8 cellular contexts compared by ENCODE assay signal in genomic region chr1:159015440-159015909, GRCh38. TPM values are rescaled to one million over a fixed set of nuclear protein-coding genes. Genes with fewer than 3 reads are reported as not detected.
DNase-seq lines count a peak whose midpoint lies in the region; ATAC-seq lines count a peak whose summit lies in the region.

No MANE protein-coding gene starts in this region.

- DNase-seq in RPMI8226 (peak; percentile 95), left cardiac atrium (peak; percentile 71), DMS 273 (lab: John Stamatoyannopoulos, UW; ENCODE audit: unreplicated experiment) (no peak), NCI-H1105 (lab: John Stamatoyannopoulos, UW) (no peak)
- peak; percentile 81 for DNase-seq in activated naive CD4-positive, alpha-beta T cell treated with anti-CD3 and anti-CD28 coated beads, Interleukin-2, amount 10 ng/mL, durations not matched to agents 7 days and 5 days
- peak; percentile 58 to 62 for DNase-seq in stimulated activated CD4-positive, alpha-beta T cell treated with anti-CD3 and anti-CD28 coated beads, Interleukin-15, amount 100 ng/mL, for 48 hours (ENCODE audit: low read depth in 2 of 2)

- H3K27ac Mint-ChIP-seq in activated naive CD4-positive, alpha-beta T cell treated with anti-CD3 and anti-CD28 coated beads, Interleukin-2, amount 10 ng/mL, durations not matched to agents 7 days and 5 days = peak overlapping the region; percentile 89

- peaks cover 76% of the 10 kb centered on the region for H3K36me3 Mint-ChIP-seq in activated naive CD4-positive, alpha-beta T cell treated with anti-CD3 and anti-CD28 coated beads, Interleukin-2, amount 10 ng/mL, durations not matched to agents 7 days and 5 days

- CTCF ChIA-PET in activated naive CD4-positive, alpha-beta T cell treated with anti-CD3 and anti-CD28 coated beads, Interleukin-2, amount 10 ng/mL, durations not matched to agents 7 days and 5 days (lab: Charles Lee) = interaction anchor here (1.0 to 1.5 kb wide), 2 partner anchors 13 to 56 kb away, joined by 3 to 4 read pairs; no protein-coding TSS in a partner anchor

- H3K9me3 Mint-ChIP-seq in activated naive CD4-positive, alpha-beta T cell treated with anti-CD3 and anti-CD28 coated beads, Interleukin-2, amount 10 ng/mL, durations not matched to agents 7 days and 5 days = no peaks in the 10 kb centered on the region

- H3K4me3 Mint-ChIP-seq in activated naive CD4-positive, alpha-beta T cell treated with anti-CD3 and anti-CD28 coated beads, Interleukin-2, amount 10 ng/mL, durations not matched to agents 7 days and 5 days = peak overlapping the region; percentile 75

- H3K27me3 Mint-ChIP-seq in activated naive CD4-positive, alpha-beta T cell treated with anti-CD3 and anti-CD28 coated beads, Interleukin-2, amount 10 ng/mL, durations not matched to agents 7 days and 5 days = no peaks in the 10 kb centered on the region

- intact Hi-C loops in left cardiac atrium (cut with DNase I) = no loop called here

- peaks cover 66% of the 10 kb centered on the region for H3K4me1 Mint-ChIP-seq in activated naive CD4-positive, alpha-beta T cell treated with anti-CD3 and anti-CD28 coated beads, Interleukin-2, amount 10 ng/mL, durations not matched to agents 7 days and 5 days

- ATAC-seq in GM18868 (IDR thresholded peaks at IDR 0.05; ENCODE audit: unreplicated experiment) = peak; percentile 97
- peak; percentile 96 for ATAC-seq in HG02981 (IDR thresholded peaks at IDR 0.05; ENCODE audit: unreplicated experiment)
- peak; percentile 95 to 97 for ATAC-seq in left cardiac atrium

RNA-seq across cellular contexts. Expression of gene IFI16, which starts 5.8 kb away (rescaled TPM):
- total RNA-seq in left cardiac atrium = 10 to 100 TPM; 43.7 to 67.7 TPM

Comparison
In these comparisons a context has a peak if more than half of its experiments do, and no peak if none do; other contexts are left out.
1. DNase-seq: peak in RPMI8226 (single experiment), activated naive CD4-positive, alpha-beta T cell treated with anti-CD3 and anti-CD28 coated beads, Interleukin-2, amount 10 ng/mL, durations not matched to agents 7 days and 5 days (single experiment), left cardiac atrium (single experiment) and stimulated activated CD4-positive, alpha-beta T cell treated with anti-CD3 and anti-CD28 coated beads, Interleukin-15, amount 100 ng/mL, for 48 hours (2 of 2); none in DMS 273 (single experiment) and NCI-H1105 (single experiment).
2. Peak in every context shown above with its lines, with median percentiles within 50 percentile points of each other: ATAC-seq.